8 cellular contexts compared by ENCODE assay signal in genomic region chr20:47727170-47727880, GRCh38. TPM values are rescaled to one million over a fixed set of nuclear protein-coding genes. Genes with fewer than 3 reads are reported as not detected.
A peak's percentile ranks its signal among the peaks of the same experiment; 100 is the strongest.
DNase-seq lines count a peak whose midpoint lies in the region; ATAC-seq and TF ChIP-seq lines count a peak whose summit lies in the region.

No MANE protein-coding gene starts in this region.

- peak overlapping the region; percentile 89 for H3K27ac ChIP-seq in DOHH2 (ENCODE audit: low read depth, low read length)
- H3K27ac ChIP-seq in stomach: peak overlapping the region in 2 of 5 donors; percentile 49 to 72

- H3K79me2 ChIP-seq in DOHH2 (ENCODE audit: control insufficient read depth, low read length): no peaks in the 10 kb centered on the region

- H3K4me3 Mint-ChIP-seq in naive B cell: peak overlapping the region; percentile 78 to 98 (median 92)

- H3K36me3 ChIP-seq in DOHH2 (ENCODE audit: control insufficient read depth, low read length) (no peaks in the 10 kb centered on the region), stomach (peaks cover 0 to 7% (median 3%) of the 10 kb centered on the region in 4 donors)

- H3K36me3 Mint-ChIP-seq in naive B cell: no peaks in the 10 kb centered on the region

- H3K4me1 Mint-ChIP-seq in naive B cell: peaks cover 37 to 64% (median 57%) of the 10 kb centered on the region in 3 donors

- no peaks in the 10 kb centered on the region for H4K20me1 ChIP-seq in DOHH2 (ENCODE audit: control insufficient read depth, insufficient read depth, low read depth, low read length)

- H3K27me3 ChIP-seq in DOHH2 (ENCODE audit: control insufficient read depth, low read length) (no peaks in the 10 kb centered on the region; the same call in 1 of the 2 replicates), stomach (no peaks in the 10 kb centered on the region)

- H3F3A ChIP-seq in DOHH2 (ENCODE audit: control insufficient read depth, insufficient read depth): peaks cover 6% of the 10 kb centered on the region

- peak overlapping the region; percentile 92 for H3K4me2 ChIP-seq in DOHH2 (ENCODE audit: low read length)

- H3K9me3 Mint-ChIP-seq in naive B cell: no peaks in the 10 kb centered on the region

- H3K27me3 Mint-ChIP-seq in naive B cell: no peaks in the 10 kb centered on the region

- peak overlapping the region; percentile 97 to 99 (median 99) for H3K27ac Mint-ChIP-seq in naive B cell

- no peaks in the 10 kb centered on the region for H3K9me3 ChIP-seq in DOHH2 (ENCODE audit: control insufficient read depth, insufficient read depth, low read length)
- no peaks in the 10 kb centered on the region for H3K9me3 ChIP-seq in stomach

- H3K4me3 ChIP-seq in DOHH2 (ENCODE audit: low read length) (peak overlapping the region; percentile 71), stomach (peak overlapping the region in 1 of 4 donors; percentile 13)

- peak; percentile 80 for ATAC-seq in GM21825 (IDR thresholded peaks at IDR 0.05; ENCODE audit: unreplicated experiment)
- peak; percentile 93 to 94 for ATAC-seq in naive B cell (ENCODE audit: low read depth in 2 of 2)

- DNase-seq in SIG-M5 (lab: John Stamatoyannopoulos, UW): peak; percentile 100
- DNase-seq in activated gamma-delta T cell treated with anti-CD3 and anti-CD28 coated beads, Interleukin-2, amount 50 U/mL, for 16 hours (ENCODE audit: low read depth): peak; percentile 38
- DNase-seq in naive B cell: peak; percentile 96
- DNase-seq in stomach: peak; percentile 40
- DNase-seq in NCI-H748 (lab: John Stamatoyannopoulos, UW; ENCODE audit: unreplicated experiment): no peak
- no peak for DNase-seq in NCI-H774 (lab: John Stamatoyannopoulos, UW)

- TF ChIP-seq CTCF in DOHH2 (IDR thresholded peaks at IDR 0.05; ENCODE audit: low read depth, low read length, poor library complexity, severe bottlenecking) (peak; percentile 10), stomach (IDR thresholded peaks at IDR 0.05) (no peak)

- H3K4me1 ChIP-seq in DOHH2 (ENCODE audit: control insufficient read depth, low read length): peaks cover 52% of the 10 kb centered on the region
- H3K4me1 ChIP-seq in stomach: peaks cover 0 to 19% (median 0%) of the 10 kb centered on the region in 4 donors

- intact Hi-C loops in stomach (cut with DNase I; ENCODE audit: low total_unique reads): loop anchor here (10.0 kb wide), 1 partner anchor 897 kb away; no protein-coding TSS in a partner anchor

- 63 to 82% (median 73%) methylated on average over 18 of the region's 18 CpGs for WGBS in stomach, 5 donors

- no peak for TF ChIP-seq POLR2A in stomach (IDR thresholded peaks at IDR 0.05)

- no peak for TF ChIP-seq EP300 in stomach (IDR thresholded peaks at IDR 0.05)

- no peaks in the 10 kb centered on the region for H3K9me2 ChIP-seq in DOHH2 (replicated peaks; ENCODE audit: control insufficient read depth, low read length)

RNA-seq across cellular contexts. Expression of gene SULF2, which starts 58.0 kb away (rescaled TPM):
- polyA plus RNA-seq in naive B cell (ENCODE audit: low read depth in 6 of 6) (1 to 10 TPM in 5 of 6 donors, not detected in 1; 1.2 to 3.2 (median 2.6) TPM), stomach (10 to 100 TPM in 1 of 3 donors, 1 to 10 TPM in 2; 9.0 to 62.9 (median 9.1) TPM)
- 100 to 1,000 TPM in 2 of 5 donors, 10 to 100 TPM in 3; 21.0 to 226 (median 29.9) TPM for total RNA-seq in stomach

Comparison
In these comparisons a context has a peak if more than half of its experiments do, and no peak if none do; other contexts are left out.
1. DNase-seq: peak in SIG-M5 (single experiment), activated gamma-delta T cell treated with anti-CD3 and anti-CD28 coated beads, Interleukin-2, amount 50 U/mL, for 16 hours (single experiment), naive B cell (single experiment) and stomach (single experiment); none in NCI-H748 (single experiment) and NCI-H774 (single experiment).